ENCODE assay signal across 15 cellular contexts in genomic region chr10:110488124-110488681, GRCh38. TPM values are rescaled to one million over a fixed set of nuclear protein-coding genes. Genes with fewer than 3 reads are reported as not detected.
DNase-seq lines count a peak whose midpoint lies in the region; ATAC-seq, FAIRE-seq and TF ChIP-seq lines count a peak whose summit lies in the region.
"Had no signal": no experiment of that assay in that cellular context is flagged by ENCODE, and none has a peak within 500 bp of the region (broad histone marks: within the 10 kb centered on the region; RNA-seq: fewer than 3 reads in every experiment).

No MANE protein-coding gene starts in this region.

- no peaks in the 10 kb centered on the region for H3K79me2 ChIP-seq in HepG2 (ENCODE audit: insufficient read depth, low read length)

- 2% methylated on average over 4 of the region's 4 CpGs for WGBS in HepG2 (ENCODE audit: low lambda C conversion rate)
- 83% methylated on average over 1 of the region's 4 CpGs for WGBS in right lobe of liver (ENCODE audit: insufficient coverage, low coverage, low lambda C conversion rate, missing lambda C conversion rate)
- 41 to 42% methylated on average over 3 to 4 of the region's 4 CpGs for WGBS in body of pancreas, 2 donors

- TF ChIP-seq CTCF in HepG2 (CRISPR knock-in tag; IDR thresholded peaks at IDR 0.05), result no peak
- no peak for TF ChIP-seq CTCF in right lobe of liver (IDR thresholded peaks at IDR 0.05)
- no peak for TF ChIP-seq CTCF in WTC11 (IDR thresholded peaks at IDR 0.05)
- no peak for TF ChIP-seq CTCF in body of pancreas (IDR thresholded peaks at IDR 0.05)

- TF ChIP-seq EP300 in HepG2 (IDR thresholded peaks at IDR 0.05; ENCODE audit: low read depth in 2 of 2, low read length in 2 of 2) (no peak), HepG2 (CRISPR knock-in tag; IDR thresholded peaks at IDR 0.05; ENCODE audit: borderline replicate concordance) (no peak)

- no peak overlapping the region for H2AFZ ChIP-seq in HepG2 (ENCODE audit: low read length)

- no peak for FAIRE-seq in HepG2 (lab: Jason Lieb, UNC)

- peak overlapping the region; percentile 97 for H3K27ac Mint-ChIP-seq in WTC11
- no peak overlapping the region for H3K27ac Mint-ChIP-seq in activated CD8-positive, alpha-beta memory T cell treated with anti-CD3 and anti-CD28 coated beads, Interleukin-2, amount 10 ng/mL, durations not matched to agents 7 days and 5 days
- H3K27ac Mint-ChIP-seq: activated naive CD8-positive, alpha-beta T cell treated with anti-CD3 and anti-CD28 coated beads for 36 hours had no signal

- H3K36me3 ChIP-seq in HepG2 (replicated peaks in 1 of 2; ENCODE audit: control insufficient read depth in 1 of 2, insufficient read depth in 2 of 2, low read length in 2 of 2) (no peaks in the 10 kb centered on the region), right lobe of liver (no peaks in the 10 kb centered on the region), body of pancreas (replicated peaks in 1 of 2; ENCODE audit: insufficient read depth in 1 of 2, low read depth in 2 of 2) (no peaks in the 10 kb centered on the region)
- H3K36me3 ChIP-seq: esophagus squamous epithelium, thoracic aorta had no signal

- in situ Hi-C loops in HepG2 (cut with HindIII; ENCODE audit: extremely low pct_ligation_motif_present, low pct_unique_long_range_greater_than_20kb), result no loop called here

- H3K27me3 ChIP-seq in HepG2 (ENCODE audit: control insufficient read depth in 1 of 2, insufficient read depth in 2 of 2, low read length in 2 of 2), result peaks cover 0 to 4% of the 10 kb centered on the region in 2 experiments; a peak in 1 of 5 replicates
- no peaks in the 10 kb centered on the region for H3K27me3 ChIP-seq in right lobe of liver
- H3K27me3 ChIP-seq in body of pancreas, result no peaks in the 10 kb centered on the region
- H3K27me3 ChIP-seq: esophagus squamous epithelium had no signal

- no TSS peak for BruUV-seq in HepG2 (replicated peaks; lab: Mats Ljungman, UMichigan)

- CTCF ChIA-PET in HepG2 (lab: Yijun Ruan, JAX; ENCODE audit: low intra/inter-chr PET ratio, low total read pairs) (no interaction called here), WTC11 (lab: Charles Lee) (interaction anchor here (0.9 to 1.7 kb wide), 3 partner anchors 11 to 134 kb away, joined by 3 to 10 read pairs (median 3); no protein-coding TSS in a partner anchor)
- CTCF ChIA-PET in activated CD8-positive, alpha-beta memory T cell treated with anti-CD3 and anti-CD28 coated beads, Interleukin-2, amount 10 ng/mL, durations not matched to agents 7 days and 5 days (lab: Charles Lee), result interaction anchor here (1.1 kb wide), 1 partner anchor 131 kb away, joined by 3 read pairs; no protein-coding TSS in a partner anchor

- TF ChIP-seq POLR2A in HepG2 (IDR thresholded peaks at IDR 0.05; ENCODE audit: insufficient read depth in 1 of 2, low read depth in 2 of 2, low read length in 2 of 2) (no peak), right lobe of liver (IDR thresholded peaks at IDR 0.05) (no peak), body of pancreas (IDR thresholded peaks at IDR 0.05) (no peak)

- H3K27ac ChIP-seq in HepG2 (ENCODE audit: extremely low read length, insufficient read depth, low read length) (no peak overlapping the region), right lobe of liver (no peak overlapping the region), body of pancreas (no peak overlapping the region)
- H3K27ac ChIP-seq: esophagus squamous epithelium, thoracic aorta had no signal

- H3K9ac ChIP-seq in HepG2 (ENCODE audit: insufficient read depth, low read depth, low read length), result no peak overlapping the region

- H3K4me1 ChIP-seq in HepG2 (ENCODE audit: insufficient read depth, low read length) (peaks cover 16% of the 10 kb centered on the region), right lobe of liver (no peaks in the 10 kb centered on the region), body of pancreas (no peaks in the 10 kb centered on the region)

- H3K4me2 ChIP-seq in HepG2 (ENCODE audit: low read depth, low read length), result no peak overlapping the region

- ATAC-seq in HepG2, result peak; percentile 51
- ATAC-seq in right lobe of liver, result no peak
- no peak for ATAC-seq in WTC11
- no peak for ATAC-seq in body of pancreas
- ATAC-seq in activated CD8-positive, alpha-beta memory T cell treated with anti-CD3 and anti-CD28 coated beads, Interleukin-2, amount 10 ng/mL, durations not matched to agents 7 days and 5 days, result no peak
- ATAC-seq in GM21619 (IDR thresholded peaks at IDR 0.05; ENCODE audit: unreplicated experiment), result no peak

- no peaks in the 10 kb centered on the region for H3K27me3 Mint-ChIP-seq in WTC11 (ENCODE audit: low read depth)
- H3K27me3 Mint-ChIP-seq in activated CD8-positive, alpha-beta memory T cell treated with anti-CD3 and anti-CD28 coated beads, Interleukin-2, amount 10 ng/mL, durations not matched to agents 7 days and 5 days, result no peaks in the 10 kb centered on the region

- no peaks in the 10 kb centered on the region for H3K9me3 Mint-ChIP-seq in WTC11
- H3K9me3 Mint-ChIP-seq in activated CD8-positive, alpha-beta memory T cell treated with anti-CD3 and anti-CD28 coated beads, Interleukin-2, amount 10 ng/mL, durations not matched to agents 7 days and 5 days (ENCODE audit: low read depth), result no peaks in the 10 kb centered on the region
- H3K9me3 Mint-ChIP-seq: activated naive CD8-positive, alpha-beta T cell treated with anti-CD3 and anti-CD28 coated beads for 36 hours had no signal

- TF ChIP-seq RAD21 in HepG2 (CRISPR knock-in tag; IDR thresholded peaks at IDR 0.05), result no peak

- no peak overlapping the region for H3K4me3 Mint-ChIP-seq in WTC11
- H3K4me3 Mint-ChIP-seq in activated CD8-positive, alpha-beta memory T cell treated with anti-CD3 and anti-CD28 coated beads, Interleukin-2, amount 10 ng/mL, durations not matched to agents 7 days and 5 days, result no peak overlapping the region
- H3K4me3 Mint-ChIP-seq: activated naive CD8-positive, alpha-beta T cell treated with anti-CD3 and anti-CD28 coated beads for 36 hours had no signal

- intact Hi-C loops in HepG2 (cut with micrococcal nuclease; ENCODE audit: unreplicated experiment), result no loop called here
- intact Hi-C loops in right lobe of liver (cut with DNase I), result no loop called here
- intact Hi-C loops in body of pancreas (cut with DNase I), result no loop called here

- no peaks in the 10 kb centered on the region for H4K20me1 ChIP-seq in HepG2 (ENCODE audit: insufficient read depth, low read length)

- H3K36me3 Mint-ChIP-seq in WTC11, result no peaks in the 10 kb centered on the region
- H3K36me3 Mint-ChIP-seq in activated CD8-positive, alpha-beta memory T cell treated with anti-CD3 and anti-CD28 coated beads, Interleukin-2, amount 10 ng/mL, durations not matched to agents 7 days and 5 days, result peaks cover 3% of the 10 kb centered on the region
- H3K36me3 Mint-ChIP-seq: activated naive CD8-positive, alpha-beta T cell treated with anti-CD3 and anti-CD28 coated beads for 36 hours had no signal

- POLR2A ChIA-PET in HepG2 (lab: Yijun Ruan, JAX) (interaction anchor here (0.5 to 0.7 kb wide), 2 partner anchors 38 to 183 kb away, joined by 3 to 4 read pairs; no protein-coding TSS in a partner anchor), WTC11 (lab: Charles Lee) (interaction anchor here (1.2 to 1.6 kb wide), 2 partner anchors 9 to 183 kb away, joined by 4 to 8 read pairs; partner anchors contain the start of gene SMNDC1)

- H3K4me3 ChIP-seq in HepG2 (replicated peaks in 1 of 3; ENCODE audit: insufficient read depth in 1 of 3, low read depth in 2 of 3, low read length in 3 of 3), result no peak overlapping the region
- no peak overlapping the region for H3K4me3 ChIP-seq in right lobe of liver
- H3K4me3 ChIP-seq in body of pancreas, result no peak overlapping the region
- H3K4me3 ChIP-seq: esophagus squamous epithelium, thoracic aorta had no signal

- peaks cover 69% of the 10 kb centered on the region for H3K4me1 Mint-ChIP-seq in WTC11
- H3K4me1 Mint-ChIP-seq in activated CD8-positive, alpha-beta memory T cell treated with anti-CD3 and anti-CD28 coated beads, Interleukin-2, amount 10 ng/mL, durations not matched to agents 7 days and 5 days, result peaks cover 25% of the 10 kb centered on the region

- DNase-seq in HepG2 (ENCODE audit: low spot score), result no peak
- DNase-seq in right lobe of liver, result no peak
- no peak for DNase-seq in WTC11 (ENCODE audit: low spot score)
- DNase-seq in foreskin melanocyte, result peak; percentile 66
- no peak for DNase-seq in body of pancreas
- no peak for DNase-seq in activated CD8-positive, alpha-beta memory T cell treated with anti-CD3 and anti-CD28 coated beads, Interleukin-2, amount 10 ng/mL, durations not matched to agents 7 days and 5 days
- no peak for DNase-seq in SHP77 treated with DMSO at 0.1 percent for 48 hours (lab: John Stamatoyannopoulos, UW)
- DNase-seq: activated CD8-positive, alpha-beta memory T cell treated with anti-CD3 and anti-CD28 coated beads, Interleukin-2, amount 50 U/mL, for 48 hours; activated naive CD8-positive, alpha-beta T cell treated with anti-CD3 and anti-CD28 coated beads for 36 hours; esophagus squamous epithelium; NCI-H2029; NCI-H774; stimulated activated CD4-positive, alpha-beta T cell treated with anti-CD3 and anti-CD28 coated beads, Interleukin-15, amount 100 ng/mL, for 24 hours had no signal

- no peaks in the 10 kb centered on the region for H3K9me3 ChIP-seq in HepG2 (ENCODE audit: low read length)
- H3K9me3 ChIP-seq in right lobe of liver, result no peaks in the 10 kb centered on the region
- H3K9me3 ChIP-seq in body of pancreas, result no peaks in the 10 kb centered on the region
- H3K9me3 ChIP-seq: esophagus squamous epithelium, thoracic aorta had no signal

RNA-seq across cellular contexts. Expression of gene DUSP5, which starts 9.5 kb away (rescaled TPM):
- total RNA-seq in HepG2 (2016; rRNA removed; fragmentation: Illumina TruSeq; extraction: Trizol), result 1.4 and 1.5 TPM in 2 replicates
- 0.35 and 0.71 TPM in 2 replicates for total RNA-seq in HepG2 (2016; cell fraction: cytosol; rRNA removed; fragmentation: Illumina TruSeq; extraction: Trizol; ENCODE audit: low read depth)
- total RNA-seq in HepG2 (2016; cell fraction: insoluble cytoplasmic fraction; rRNA removed; fragmentation: Illumina TruSeq; extraction: Trizol), result 1.2 and 1.5 TPM in 2 replicates
- total RNA-seq in HepG2 (2016; cell fraction: membrane; rRNA removed; fragmentation: Illumina TruSeq; extraction: Trizol), result 1.7 and 2.0 TPM in 2 replicates
- 0.88 and 0.99 TPM in 2 replicates for total RNA-seq in HepG2 (2016; cell fraction: nucleus; rRNA removed; fragmentation: Illumina TruSeq; extraction: Trizol)
- 3.7 and 5.8 TPM in 2 replicates for polyA plus RNA-seq in HepG2 (2011; rRNA removed)
- 6.6 and 7.0 TPM in 2 replicates for polyA plus RNA-seq in HepG2 (2011; cell fraction: cytosol; rRNA removed)
- polyA plus RNA-seq in HepG2 (2011; cell fraction: nucleus; rRNA removed), result 4.5 and 4.8 TPM in 2 replicates
- polyA plus RNA-seq in HepG2 (2012), result 2.3 and 5.4 TPM in 2 replicates
- 0.44 and 0.53 TPM in 2 replicates for polyA plus RNA-seq in HepG2 (2016; cell fraction: cytosol; fragmentation: Illumina TruSeq; extraction: Trizol; ENCODE audit: low read depth)
- polyA plus RNA-seq in HepG2 (2016; cell fraction: insoluble cytoplasmic fraction; fragmentation: Illumina TruSeq; extraction: Trizol; ENCODE audit: low read depth), result 1.4 and 1.6 TPM in 2 replicates
- 1.2 and 1.7 TPM in 2 replicates for polyA plus RNA-seq in HepG2 (2016; cell fraction: membrane; fragmentation: Illumina TruSeq; extraction: Trizol; ENCODE audit: low read depth)
- 0.82 and 1.5 TPM in 2 replicates for polyA plus RNA-seq in HepG2 (2016; cell fraction: nucleus; fragmentation: Illumina TruSeq; extraction: Trizol; ENCODE audit: insufficient read depth, low read depth)
- polyA minus RNA-seq in HepG2 (2011; rRNA and poly(A)+ RNA removed; ENCODE audit: low replicate concordance), result 26.8 and 47.7 TPM in 2 replicates
- 12.5 and 15.5 TPM in 2 replicates for polyA minus RNA-seq in HepG2 (2011; cell fraction: cytosol; rRNA and poly(A)+ RNA removed)
- polyA minus RNA-seq in HepG2 (2011; cell fraction: nucleus; rRNA and poly(A)+ RNA removed), result 4.5 and 6.5 TPM in 2 replicates
- 10 to 100 TPM in 3 of 6 experiments, 1 to 10 TPM in 3; 2.3 to 47.7 (median 10.8) TPM for total RNA-seq in right lobe of liver
- total RNA-seq in WTC11 (2021), result 31.4 to 55.1 TPM (median 33.1 TPM) in 3 replicates
- total RNA-seq in body of pancreas, result 1 to 10 TPM; 6.2 to 9.2 TPM
- total RNA-seq in activated CD8-positive, alpha-beta memory T cell treated with anti-CD3 and anti-CD28 coated beads, Interleukin-2, amount 10 ng/mL, durations not matched to agents 7 days and 5 days, result 100 to 1,000 TPM; 102 to 223 TPM
